Comparison of ENCODE assay signal across 30 cellular contexts in genomic region chr9:106727969-106728368, GRCh38.
"Had no signal": no experiment of that assay in that cellular context is flagged by ENCODE, and none has a peak within 500 bp of the region (broad histone marks: within the 10 kb centered on the region; RNA-seq: fewer than 3 reads in every experiment).

No MANE protein-coding gene starts in this region.

- H3K27me3 ChIP-seq: neural progenitor cell, ovary, right lobe of liver, sigmoid colon, spleen, suprapubic skin, testis, tibial artery, transverse colon, upper lobe of right lung, uterus had no signal

- ATAC-seq: naive thymus-derived CD4-positive, alpha-beta T cell; natural killer cell; right cardiac atrium; right lobe of liver; stimulated activated memory B cell treated with anti-CD40 and anti-IgM and Interleukin-4, amounts not matched to agents 10 μg/mL and 1 μg/mL and 100 μg/mL, for 72 hours; stimulated activated naive CD8-positive, alpha-beta T cell treated with anti-CD3 and anti-CD28 coated beads, Interleukin-15, amount 100 ng/mL, for 72 hours; stimulated activated naive CD8-positive, alpha-beta T cell treated with anti-CD3 and anti-CD28 coated beads, Interleukin-15, Interleukin-2, amounts not matched to agents 100 U/mL and 50 U/mL, for 24 hours; upper lobe of right lung had no signal

- H3K27me3 Mint-ChIP-seq: stimulated activated memory B cell treated with anti-CD40 and anti-IgM and Interleukin-4, amounts not matched to agents 10 μg/mL and 1 μg/mL and 100 μg/mL, for 72 hours; stimulated activated naive CD8-positive, alpha-beta T cell treated with anti-CD3 and anti-CD28 coated beads, Interleukin-15, amount 100 ng/mL, for 72 hours; type B pancreatic cell had no signal

- H3K4me1 ChIP-seq: neural progenitor cell, prostate gland, right lobe of liver, spleen, suprapubic skin, testis, transverse colon, upper lobe of right lung, uterus had no signal

- DNase-seq: naive thymus-derived CD4-positive, alpha-beta T cell; natural killer cell; occipital lobe; ovary; right cardiac atrium; right lobe of liver; sigmoid colon; spleen; stimulated activated CD4-positive, alpha-beta T cell treated with anti-CD3 and anti-CD28 coated beads, Interleukin-12 subunit alpha, Interleukin-12 subunit beta, amount 100 ng/mL, for 4 hours; stimulated activated CD4-positive, alpha-beta T cell treated with anti-CD3 and anti-CD28 coated beads, Interleukin-1b, Interleukin-23, amount 100 ng/mL, for 48 hours; stimulated activated CD4-positive, alpha-beta T cell treated with anti-CD3 and anti-CD28 coated beads, Interleukin-4, amount 100 ng/mL, for 1 hour; stimulated activated CD4-positive, alpha-beta T cell treated with anti-CD3 and anti-CD28 coated beads, Interleukin-4, amount 100 ng/mL, for 4 hours; stimulated activated CD8-positive, alpha-beta memory T cell treated with anti-CD3 and anti-CD28 coated beads, Interleukin-4, amount 100 ng/mL, for 48 hours; stimulated activated naive CD4-positive, alpha-beta T cell; stimulated activated naive CD8-positive, alpha-beta T cell treated with anti-CD3 and anti-CD28 coated beads, Interleukin-15, amount 100 ng/mL, for 72 hours; stimulated activated naive CD8-positive, alpha-beta T cell treated with anti-CD3 and anti-CD28 coated beads, Interleukin-15, Interleukin-2, amounts not matched to agents 100 U/mL and 50 U/mL, for 24 hours; substantia nigra; testis; tibial artery; transverse colon; upper lobe of right lung; uterus had no signal

- H3K4me3 Mint-ChIP-seq: naive thymus-derived CD4-positive, alpha-beta T cell; natural killer cell; nephron; neural progenitor cell; stimulated activated memory B cell treated with anti-CD40 and anti-IgM and Interleukin-4, amounts not matched to agents 10 μg/mL and 1 μg/mL and 100 μg/mL, for 72 hours; stimulated activated naive CD8-positive, alpha-beta T cell treated with anti-CD3 and anti-CD28 coated beads, Interleukin-15, amount 100 ng/mL, for 72 hours; type B pancreatic cell had no signal

- H3K36me3 ChIP-seq: neural progenitor cell, ovary, prostate gland, right lobe of liver, sigmoid colon, spleen, suprapubic skin, tibial artery, transverse colon, upper lobe of right lung, uterus had no signal

- H3K4me1 Mint-ChIP-seq: naive thymus-derived CD4-positive, alpha-beta T cell; natural killer cell; neural progenitor cell; stimulated activated memory B cell treated with anti-CD40 and anti-IgM and Interleukin-4, amounts not matched to agents 10 μg/mL and 1 μg/mL and 100 μg/mL, for 72 hours; stimulated activated naive CD8-positive, alpha-beta T cell treated with anti-CD3 and anti-CD28 coated beads, Interleukin-15, amount 100 ng/mL, for 72 hours had no signal

- H3K4me3 ChIP-seq: neural progenitor cell, ovary, prostate gland, right lobe of liver, sigmoid colon, skin epidermis, smooth muscle cell, spleen, suprapubic skin, testis, tibial artery, transverse colon, upper lobe of right lung, uterus had no signal

- H3K36me3 Mint-ChIP-seq: naive thymus-derived CD4-positive, alpha-beta T cell; natural killer cell; neural progenitor cell; stimulated activated memory B cell treated with anti-CD40 and anti-IgM and Interleukin-4, amounts not matched to agents 10 μg/mL and 1 μg/mL and 100 μg/mL, for 72 hours; type B pancreatic cell had no signal

- H3K27ac ChIP-seq: neural progenitor cell, ovary, prostate gland, right lobe of liver, sigmoid colon, skin epidermis, spleen, suprapubic skin, testis, tibial artery, transverse colon, upper lobe of right lung, uterus had no signal

- H3K9me3 Mint-ChIP-seq: nephron; neural progenitor cell; stimulated activated memory B cell treated with anti-CD40 and anti-IgM and Interleukin-4, amounts not matched to agents 10 μg/mL and 1 μg/mL and 100 μg/mL, for 72 hours; type B pancreatic cell had no signal

- H3K9me3 ChIP-seq: ovary, prostate gland, right lobe of liver, sigmoid colon, spleen, suprapubic skin, testis, tibial artery, transverse colon, upper lobe of right lung, uterus had no signal

- H3K27ac Mint-ChIP-seq: naive thymus-derived CD4-positive, alpha-beta T cell; natural killer cell; nephron; neural progenitor cell; stimulated activated memory B cell treated with anti-CD40 and anti-IgM and Interleukin-4, amounts not matched to agents 10 μg/mL and 1 μg/mL and 100 μg/mL, for 72 hours; stimulated activated naive CD8-positive, alpha-beta T cell treated with anti-CD3 and anti-CD28 coated beads, Interleukin-15, amount 100 ng/mL, for 72 hours; type B pancreatic cell had no signal
